ENCODE assay signal across 1 cellular context in the genomic region with DNA sequence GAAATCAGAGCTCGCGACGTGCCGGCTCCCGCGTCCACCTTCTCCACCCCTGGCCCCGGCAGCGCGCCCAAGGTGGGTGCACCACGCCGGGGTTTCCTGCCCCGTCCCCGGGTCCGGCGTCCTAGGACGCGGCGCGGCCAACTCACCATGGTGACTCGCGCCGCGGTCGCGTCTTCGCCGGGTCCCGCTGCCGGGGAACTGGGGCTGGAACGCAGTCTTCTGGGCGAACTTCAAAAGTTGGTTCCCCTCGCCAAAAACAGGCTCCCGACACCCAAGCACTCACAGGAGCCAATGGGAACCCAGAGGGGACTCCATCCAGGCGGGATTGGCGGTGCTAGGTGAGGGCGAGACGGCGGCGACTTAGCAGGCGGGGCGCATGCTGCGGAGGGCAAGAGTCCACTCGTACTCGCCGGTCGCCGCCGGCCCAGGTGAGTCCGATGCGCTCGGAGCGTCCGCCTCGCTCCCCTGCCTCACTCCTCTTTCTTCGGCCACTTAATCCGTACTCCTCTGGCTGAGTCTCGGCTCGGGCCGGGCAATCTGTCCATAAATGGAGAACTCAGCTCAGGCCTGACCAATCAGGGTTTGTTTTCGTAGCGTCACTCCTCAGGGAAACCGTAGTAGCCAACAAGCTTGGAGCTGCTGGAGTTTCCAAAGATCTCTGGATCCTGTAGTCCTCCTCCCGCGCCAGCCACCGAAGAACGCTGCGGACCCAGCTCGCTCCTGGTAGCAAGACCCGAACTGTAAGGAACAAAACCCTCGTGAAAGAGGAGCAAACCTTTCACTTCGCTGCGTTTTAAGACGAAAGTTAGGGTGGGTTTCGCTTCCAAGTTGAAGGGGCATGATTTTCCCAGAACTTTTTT.
TF ChIP-seq lines count a peak whose summit lies in the region.

Gene MYO1E, minus strand, starts transcription at position 520 of the 860 bp plus-strand sequence. Its CDS starts 371 bp downstream, at position 149.

TF ChIP-seq in WTC11, 78 proteins besides CTCF, POLR2A, EP300 and RAD21 (continued from another document):
- TF ChIP-seq, protein P1, sequence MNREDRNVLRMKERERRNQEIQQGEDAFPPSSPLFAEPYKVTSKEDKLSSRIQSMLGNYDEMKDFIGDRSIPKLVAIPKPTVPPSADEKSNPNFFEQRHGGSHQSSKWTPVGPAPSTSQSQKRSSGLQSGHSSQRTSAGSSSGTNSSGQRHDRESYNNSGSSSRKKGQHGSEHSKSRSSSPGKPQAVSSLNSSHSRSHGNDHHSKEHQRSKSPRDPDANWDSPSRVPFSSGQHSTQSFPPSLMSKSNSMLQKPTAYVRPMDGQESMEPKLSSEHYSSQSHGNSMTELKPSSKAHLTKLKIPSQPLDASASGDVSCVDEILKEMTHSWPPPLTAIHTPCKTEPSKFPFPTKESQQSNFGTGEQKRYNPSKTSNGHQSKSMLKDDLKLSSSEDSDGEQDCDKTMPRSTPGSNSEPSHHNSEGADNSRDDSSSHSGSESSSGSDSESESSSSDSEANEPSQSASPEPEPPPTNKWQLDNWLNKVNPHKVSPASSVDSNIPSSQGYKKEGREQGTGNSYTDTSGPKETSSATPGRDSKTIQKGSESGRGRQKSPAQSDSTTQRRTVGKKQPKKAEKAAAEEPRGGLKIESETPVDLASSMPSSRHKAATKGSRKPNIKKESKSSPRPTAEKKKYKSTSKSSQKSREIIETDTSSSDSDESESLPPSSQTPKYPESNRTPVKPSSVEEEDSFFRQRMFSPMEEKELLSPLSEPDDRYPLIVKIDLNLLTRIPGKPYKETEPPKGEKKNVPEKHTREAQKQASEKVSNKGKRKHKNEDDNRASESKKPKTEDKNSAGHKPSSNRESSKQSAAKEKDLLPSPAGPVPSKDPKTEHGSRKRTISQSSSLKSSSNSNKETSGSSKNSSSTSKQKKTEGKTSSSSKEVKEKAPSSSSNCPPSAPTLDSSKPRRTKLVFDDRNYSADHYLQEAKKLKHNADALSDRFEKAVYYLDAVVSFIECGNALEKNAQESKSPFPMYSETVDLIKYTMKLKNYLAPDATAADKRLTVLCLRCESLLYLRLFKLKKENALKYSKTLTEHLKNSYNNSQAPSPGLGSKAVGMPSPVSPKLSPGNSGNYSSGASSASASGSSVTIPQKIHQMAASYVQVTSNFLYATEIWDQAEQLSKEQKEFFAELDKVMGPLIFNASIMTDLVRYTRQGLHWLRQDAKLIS (CRISPR knock-in tag; IDR thresholded peaks at IDR 0.05; ENCODE audit: borderline replicate concordance), result no peak
